26 cellular contexts compared by ENCODE assay signal in genomic region chr10:121442536-121442935, GRCh38.
"Had no signal": no experiment of that assay in that cellular context is flagged by ENCODE, and none has a peak within 500 bp of the region (broad histone marks: within the 10 kb centered on the region; RNA-seq: fewer than 3 reads in every experiment).

No MANE protein-coding gene starts in this region.

- H3K36me3 ChIP-seq: left lung, lower lobe of right lung, neural progenitor cell, ovary, prostate gland, spleen, suprapubic skin, thoracic aorta, tibial artery, uterus had no signal

- H3K36me3 Mint-ChIP-seq: naive B cell; natural killer cell; neural progenitor cell; stimulated activated effector memory CD8-positive, alpha-beta T cell treated with anti-CD3 and anti-CD28 coated beads, Interleukin-12 subunit alpha, Interleukin-12 subunit beta, amount 100 ng/mL, for 72 hours; type B pancreatic cell had no signal

- H3K9me3 ChIP-seq: left lung, lower lobe of right lung, ovary, prostate gland, spleen, suprapubic skin, thoracic aorta, tibial artery, uterus had no signal

- H3K4me1 Mint-ChIP-seq: naive B cell; natural killer cell; stimulated activated effector memory CD8-positive, alpha-beta T cell treated with anti-CD3 and anti-CD28 coated beads, Interleukin-12 subunit alpha, Interleukin-12 subunit beta, amount 100 ng/mL, for 72 hours had no signal

- H3K27me3 Mint-ChIP-seq: naive B cell had no signal

- H3K27me3 ChIP-seq: left lung, neural progenitor cell, ovary, spleen, suprapubic skin, tibial artery, uterus had no signal

- H3K9ac ChIP-seq: neural progenitor cell had no signal

- H3K27ac Mint-ChIP-seq: naive B cell; natural killer cell; nephron progenitor cell; neural progenitor cell; stimulated activated effector memory CD8-positive, alpha-beta T cell treated with anti-CD3 and anti-CD28 coated beads, Interleukin-12 subunit alpha, Interleukin-12 subunit beta, amount 100 ng/mL, for 72 hours; stimulated activated naive CD8-positive, alpha-beta T cell treated with anti-CD3 and anti-CD28 coated beads, Interleukin-15, Interleukin-2, amounts not matched to agents 100 ng/mL and 50 ng/mL, for 24 hours; type B pancreatic cell had no signal

- H3K4me3 ChIP-seq: left lung, lower lobe of right lung, neural progenitor cell, ovary, prostate gland, skin epidermis, spleen, suprapubic skin, thoracic aorta, tibial artery, uterus had no signal

- H3K4me2 ChIP-seq: neural progenitor cell had no signal

- H3K4me1 ChIP-seq: left lung, prostate gland, spleen, uterus had no signal

- H3K27ac ChIP-seq: left lung, lower lobe of right lung, neural progenitor cell, ovary, prostate gland, skin epidermis, spleen, suprapubic skin, thoracic aorta, tibial artery, uterus had no signal

- DNase-seq: kidney glomerular epithelial cell; left cardiac atrium; left lung; lower lobe of right lung; mammary epithelial cell; mesenchymal stem cell; naive B cell; natural killer cell; nephron progenitor cell; ovary; right cardiac atrium; spleen; stimulated activated CD4-positive, alpha-beta T cell treated with anti-CD3 and anti-CD28 coated beads, Interleukin-4, amount 100 ng/mL, for 24 hours; stimulated activated naive CD4-positive, alpha-beta T cell; uterus had no signal

- FAIRE-seq: keratinocyte had no signal

- H3K4me3 Mint-ChIP-seq: naive B cell; natural killer cell; nephron progenitor cell; neural progenitor cell; stimulated activated effector memory CD8-positive, alpha-beta T cell treated with anti-CD3 and anti-CD28 coated beads, Interleukin-12 subunit alpha, Interleukin-12 subunit beta, amount 100 ng/mL, for 72 hours; stimulated activated naive CD8-positive, alpha-beta T cell treated with anti-CD3 and anti-CD28 coated beads, Interleukin-15, Interleukin-2, amounts not matched to agents 100 ng/mL and 50 ng/mL, for 24 hours; type B pancreatic cell had no signal

- H3K9me3 Mint-ChIP-seq: natural killer cell; nephron progenitor cell; neural progenitor cell; stimulated activated effector memory CD8-positive, alpha-beta T cell treated with anti-CD3 and anti-CD28 coated beads, Interleukin-12 subunit alpha, Interleukin-12 subunit beta, amount 100 ng/mL, for 72 hours; stimulated activated naive CD8-positive, alpha-beta T cell treated with anti-CD3 and anti-CD28 coated beads, Interleukin-15, Interleukin-2, amounts not matched to agents 100 ng/mL and 50 ng/mL, for 24 hours; type B pancreatic cell had no signal

- H2AFZ ChIP-seq: neural progenitor cell had no signal

- ATAC-seq: left cardiac atrium; left lung; lower lobe of right lung; natural killer cell; right cardiac atrium; sciatic nerve; stimulated activated effector memory CD8-positive, alpha-beta T cell treated with anti-CD3 and anti-CD28 coated beads, Interleukin-12 subunit alpha, Interleukin-12 subunit beta, amount 100 ng/mL, for 72 hours had no signal
